Comparison of ENCODE assay signal across 12 cellular contexts in genomic region chr2:164947281-164947680, GRCh38. TPM values are rescaled to one million over a fixed set of nuclear protein-coding genes. Genes with fewer than 3 reads are reported as not detected.
"Had no signal": no experiment of that assay in that cellular context is flagged by ENCODE, and none has a peak within 500 bp of the region (broad histone marks: within the 10 kb centered on the region; RNA-seq: fewer than 3 reads in every experiment).

No MANE protein-coding gene starts in this region.

- H2AFZ ChIP-seq: GM23248, GM23338 had no signal

- H3K9me3 ChIP-seq: HAP-1 had no signal

- H3K4me3 ChIP-seq: GM23248, GM23338, HAP-1 had no signal

- H3K27ac ChIP-seq: GM23248 had no signal

- ATAC-seq: GM23338, HCT116 had no signal

- H3K36me3 ChIP-seq: HAP-1 had no signal

- H3K4me2 ChIP-seq: GM23338 had no signal

- H3K9ac ChIP-seq: GM23248 had no signal

- FAIRE-seq: H1, H54 had no signal

- DNase-seq: GM23248, GOT3, H7, H9, HCEC 1CT, HFFc6 had no signal

RNA-seq across cellular contexts. Expression of gene SLC38A11, which starts 8.0 kb away (rescaled TPM):
- total RNA-seq: GM23248, GM23338, H1, H4, H7, H9 had no signal
- polyA plus RNA-seq: GM23248, GM23338, H1 had no signal
